In genomic region chr4:75716054-75716453, GRCh38 we compare ENCODE assay signal across 7 cellular contexts. TPM values are rescaled to one million over a fixed set of nuclear protein-coding genes. Genes with fewer than 3 reads are reported as not detected.
DNase-seq lines count a peak whose midpoint lies in the region; ATAC-seq, FAIRE-seq and TF ChIP-seq lines count a peak whose summit lies in the region.
"Not testable (repeated sequence)": the region's sequence is repeated elsewhere in the genome, so short reads cannot be mapped to it uniquely, and the experiment has no call there.

No MANE protein-coding gene starts in this region.

- peak overlapping the region; percentile 81 for H3K27ac Mint-ChIP-seq in GM23338
- H3K27ac Mint-ChIP-seq in WTC11 = peak overlapping the region; percentile 92
- H3K27ac Mint-ChIP-seq in endodermal cell = peak overlapping the region; percentile 61
- not testable (repeated sequence) for H3K27ac Mint-ChIP-seq in osteocyte (ENCODE audit: unreplicated experiment)

- H3K36me3 Mint-ChIP-seq in GM23338 (ENCODE audit: low read depth) (peaks cover 34% of the 10 kb centered on the region), WTC11 (peaks cover 20% of the 10 kb centered on the region), endodermal cell (ENCODE audit: low read depth) (peaks cover 23% of the 10 kb centered on the region)
- not testable (repeated sequence) for H3K36me3 Mint-ChIP-seq in osteocyte (ENCODE audit: unreplicated experiment)

- not testable (repeated sequence) for TF ChIP-seq EP300 in K562 (IDR thresholded peaks at IDR 0.05; ENCODE audit: low read length)

- not testable (repeated sequence) for H3K4me3 ChIP-seq in GM23338; KMS-11 (IDR thresholded peaks at IDR 0.05; ENCODE audit: insufficient read depth, low read depth, low read length); K562; endodermal cell (ENCODE audit: low read length); skeletal muscle tissue (ENCODE audit: low read length in 3 of 3)

- H3K9me3 ChIP-seq in K562 (replicated peaks; ENCODE audit: control insufficient read depth, insufficient read depth, low read depth, low read length); endodermal cell (ENCODE audit: control insufficient read depth, low read length); skeletal muscle tissue (ENCODE audit: control insufficient read depth in 3 of 3, low read length in 3 of 3): not testable (repeated sequence)

- not testable (repeated sequence) for H3F3A ChIP-seq in GM23338 (replicated peaks; ENCODE audit: low read depth)

- H3K4me1 Mint-ChIP-seq in GM23338 (peaks cover 25% of the 10 kb centered on the region), WTC11 (peaks cover 29% of the 10 kb centered on the region), osteocyte (ENCODE audit: unreplicated experiment) (peaks cover 20% of the 10 kb centered on the region)
- not testable (repeated sequence) for H3K4me1 Mint-ChIP-seq in endodermal cell

- not testable (repeated sequence) for BruUV-seq in K562 (replicated peaks; lab: Mats Ljungman, UMichigan)

- H3K4me2 ChIP-seq in GM23338; K562 (ENCODE audit: insufficient read depth, low read length): not testable (repeated sequence)
- peak overlapping the region; percentile 76 for H3K4me2 ChIP-seq in KMS-11

- 87% methylated on average over 3 of the region's 3 CpGs for WGBS in K562 (ENCODE audit: insufficient coverage, low coverage, missing lambda C conversion rate)
- WGBS in endodermal cell (ENCODE audit: insufficient coverage in 1 of 2, insufficient read length in 1 of 2), 2 experiments = 87 to 95% methylated on average over 3 of the region's 3 CpGs

- not testable (repeated sequence) for DNase-seq in GM23338 (ENCODE audit: low spot score); WTC11 (ENCODE audit: low spot score); K562 (ENCODE audit: extremely low read depth in 1 of 4, low spot score in 3 of 4)
- DNase-seq in endodermal cell = peak; percentile 22
- DNase-seq in osteocyte (ENCODE audit: extremely low spot score, unreplicated experiment) = peak; percentile 10

- not testable (repeated sequence) for TF ChIP-seq POLR2A in K562 (conservative IDR thresholded peaks at IDR 0.05)

- in situ Hi-C loops in K562 (cut with MboI) = not testable (repeated sequence)

- peak overlapping the region; percentile 39; the same call in 1 of the 2 replicates for H3K9ac ChIP-seq in KMS-11
- not testable (repeated sequence) for H3K9ac ChIP-seq in K562 (ENCODE audit: insufficient read depth in 1 of 2, low read depth in 2 of 2, low read length in 2 of 2); endodermal cell (ENCODE audit: extremely low read depth, low read length, poor library complexity, severe bottlenecking); skeletal muscle tissue (ENCODE audit: low read depth in 1 of 3, low read length in 3 of 3)

- ATAC-seq in GM23338, WTC11: not testable (repeated sequence)
- peak; percentile 44; the same call in 1 of the 3 replicates for ATAC-seq in K562

- POLR2A ChIA-PET in WTC11 (lab: Charles Lee) (interaction anchor here (1.0 to 1.6 kb wide), 3 partner anchors 8 to 42 kb away, joined by 3 to 8 read pairs (median 4); partner anchors contain the start of genes G3BP2 and USO1), K562 (lab: Yijun Ruan, JAX) (interaction anchor here (7.2 kb wide), 1 partner anchor 8 kb away, joined by 57 read pairs; the partner anchor contains the start of gene USO1)

- H3K4me3 Mint-ChIP-seq in GM23338; WTC11; endodermal cell; osteocyte (ENCODE audit: unreplicated experiment): not testable (repeated sequence)

- not testable (repeated sequence) for H3K27ac ChIP-seq in GM23338 (ENCODE audit: low read depth); K562 (ENCODE audit: extremely low read depth, low read depth, low read length); endodermal cell (ENCODE audit: low read depth, low read length)
- H3K27ac ChIP-seq in KMS-11 (peak overlapping the region; percentile 63), skeletal muscle tissue (ENCODE audit: low read depth, low read length) (peak overlapping the region; percentile 27)

- H4K20me1 ChIP-seq in GM23338 (replicated peaks; ENCODE audit: insufficient read depth); KMS-11 (ENCODE audit: insufficient read depth); K562 (replicated peaks; ENCODE audit: control insufficient read depth, insufficient read depth, low read length): not testable (repeated sequence)

- not testable (repeated sequence) for TF ChIP-seq CTCF in GM23338 (conservative IDR thresholded peaks at IDR 0.05; ENCODE audit: low read depth in 2 of 2); KMS-11 (conservative IDR thresholded peaks at IDR 0.05; ENCODE audit: low read depth, low read length); WTC11 (IDR thresholded peaks at IDR 0.05); K562 (IDR thresholded peaks at IDR 0.05 in 2 of 3, conservative IDR thresholded peaks at IDR 0.05 in 1 of 3; ENCODE audit: insufficient read depth in 2 of 3, low read depth in 1 of 3, low read length in 3 of 3); endodermal cell (conservative IDR thresholded peaks at IDR 0.05); osteocyte (IDR thresholded peaks at IDR 0.05)

- H3K9me1 ChIP-seq in K562 (ENCODE audit: control insufficient read depth, insufficient read depth, low read length) = not testable (repeated sequence)

- H3K27me3 ChIP-seq in GM23338 (ENCODE audit: insufficient read depth); KMS-11 (ENCODE audit: insufficient read depth, low read depth); K562 (ENCODE audit: control insufficient read depth in 2 of 2, insufficient read depth in 2 of 2, low read length in 2 of 2); endodermal cell (ENCODE audit: control insufficient read depth, insufficient read depth, low read length, poor library complexity, severe bottlenecking); skeletal muscle tissue (ENCODE audit: control insufficient read depth in 3 of 3, insufficient read depth in 3 of 3, low read length in 3 of 3): not testable (repeated sequence)

- CTCF ChIA-PET in WTC11 (lab: Charles Lee) = interaction anchor here (1.7 to 2.1 kb wide), 2 partner anchors 8 to 10 kb away, joined by 14 to 15 read pairs; partner anchors contain the start of gene USO1
- CTCF ChIA-PET in K562 (lab: Yijun Ruan, JAX; ENCODE audit: low intra/inter-chr PET ratio) = not testable (repeated sequence)

- H3K79me2 ChIP-seq in GM23338 (replicated peaks; ENCODE audit: insufficient read depth) (peaks cover 99% of the 10 kb centered on the region), KMS-11 (ENCODE audit: insufficient read depth, low read depth) (peaks cover 25% of the 10 kb centered on the region; the same call in 1 of the 2 replicates)
- not testable (repeated sequence) for H3K79me2 ChIP-seq in K562 (ENCODE audit: control insufficient read depth, insufficient read depth, low read length)

- H3K9me2 ChIP-seq in GM23338 (ENCODE audit: insufficient read depth) = not testable (repeated sequence)

- H2AFZ ChIP-seq in GM23338; KMS-11 (ENCODE audit: low read depth); K562 (ENCODE audit: low read depth, low read length): not testable (repeated sequence)

- intact Hi-C loops in K562 (cut with micrococcal nuclease) = not testable (repeated sequence)

- H3K9me3 Mint-ChIP-seq in GM23338; WTC11; endodermal cell; osteocyte (ENCODE audit: unreplicated experiment): not testable (repeated sequence)

- H3K4me1 ChIP-seq in GM23338 (ENCODE audit: insufficient read depth) (peaks cover 16% of the 10 kb centered on the region), KMS-11 (ENCODE audit: low read depth, poor library complexity, severe bottlenecking) (peaks cover 36% of the 10 kb centered on the region), skeletal muscle tissue (ENCODE audit: control insufficient read depth in 3 of 3, insufficient read depth in 3 of 3, low read length in 3 of 3) (peaks cover 18 to 35% (median 32%) of the 10 kb centered on the region in 3 donors)
- not testable (repeated sequence) for H3K4me1 ChIP-seq in K562 (replicated peaks in 1 of 2; ENCODE audit: control insufficient read depth in 2 of 2, insufficient read depth in 2 of 2, low read length in 2 of 2); endodermal cell (ENCODE audit: control insufficient read depth, insufficient read depth, low read length)

- not testable (repeated sequence) for H3K27me3 Mint-ChIP-seq in GM23338 (ENCODE audit: insufficient read depth, low read depth, poor library complexity); WTC11 (ENCODE audit: low read depth); endodermal cell (ENCODE audit: insufficient read depth); osteocyte (ENCODE audit: unreplicated experiment)

- FAIRE-seq in K562 (lab: Jason Lieb, UNC) = peak; percentile 11

- TF ChIP-seq RAD21 in K562 (CRISPR knock-in tag; conservative IDR thresholded peaks at IDR 0.05 in 1 of 2, IDR thresholded peaks at IDR 0.05 in 1 of 2) = not testable (repeated sequence)

- not testable (repeated sequence) for H3K36me3 ChIP-seq in GM23338 (ENCODE audit: insufficient read depth); KMS-11 (ENCODE audit: insufficient read depth); K562 (ENCODE audit: control insufficient read depth, insufficient read depth, low read length); skeletal muscle tissue (ENCODE audit: control insufficient read depth in 3 of 3, insufficient read depth in 3 of 3, low read length in 3 of 3)
- H3K36me3 ChIP-seq in endodermal cell (ENCODE audit: control insufficient read depth, insufficient read depth, low read length) = peaks cover 14% of the 10 kb centered on the region

RNA-seq across cellular contexts. Expression of gene USO1, which starts 8.3 kb away (rescaled TPM):
- total RNA-seq in GM23338 (2014; rRNA removed; shearing (Covaris generic)) = 241 and 277 TPM in 2 replicates
- polyA plus RNA-seq in GM23338 (2016; fragmentation: Nextera tagmentation; extraction: Ambion mirVana) (98.5 and 113 TPM in 2 replicates), K562 (2011; rRNA removed) (87.5 and 97.8 TPM in 2 replicates), K562 (2014; fragmentation: Illumina TruSeq; extraction: Trizol) (54.5 and 71.6 TPM in 2 replicates), K562 (2014; fragmentation: Nextera tagmentation; extraction: Ambion mirVana) (10 to 100 TPM; 19.3 to 22.1 TPM), K562 (2014; rRNA removed) (44.3 and 45.1 TPM in 2 replicates)
- total RNA-seq in WTC11 (2021) (134 to 162 TPM (median 141 TPM) in 3 replicates), K562 (2014; rRNA removed) (48.5 and 54.0 TPM in 2 replicates), K562 (2014; rRNA removed; fragmentation: Illumina TruSeq; extraction: Trizol) (76.2 and 80.2 TPM in 2 replicates), K562 (2015; rRNA removed; fragmentation: Illumina TruSeq; extraction: Trizol) (68.7 and 72.8 TPM in 2 replicates), K562 (2021) (45.3 and 48.0 TPM in 2 replicates), endodermal cell (10 to 100 TPM; 74.5 to 75.1 TPM), osteocyte (67.6 and 69.6 TPM in 2 replicates), skeletal muscle tissue (135 TPM)
- 22.0 and 88.8 TPM in 2 replicates for total RNA-seq in K562 (2011; cell fraction: chromatin; rRNA removed; ENCODE audit: low replicate concordance)
- 18.5 and 23.9 TPM in 2 replicates for total RNA-seq in K562 (2011; cell fraction: nucleolus; rRNA removed)
- 33.2 and 59.6 TPM in 2 replicates for total RNA-seq in K562 (2011; cell fraction: nucleoplasm; rRNA removed)
- 21.2 and 42.2 TPM in 2 replicates for polyA plus RNA-seq in K562 (2011; cell fraction: cytosol; rRNA removed)
- polyA plus RNA-seq in K562 (2011; cell fraction: nucleus; rRNA removed) = 15.9 and 30.8 TPM in 2 replicates
- 40.7 and 71.7 TPM in 2 replicates for polyA plus RNA-seq in K562 (2012)
- 69.8 and 96.2 TPM in 2 replicates for polyA minus RNA-seq in K562 (2011; rRNA and poly(A)+ RNA removed)
- polyA minus RNA-seq in K562 (2011; cell fraction: cytosol; rRNA and poly(A)+ RNA removed) = 32.1 and 32.4 TPM in 2 replicates
- 15.2 and 35.5 TPM in 2 replicates for polyA minus RNA-seq in K562 (2011; cell fraction: nucleus; rRNA and poly(A)+ RNA removed)
- polyA plus RNA-seq in endodermal cell (2013, experiment 1 of 2) = 63.9 TPM
- polyA plus RNA-seq in endodermal cell (2013, experiment 2 of 2) = 57.4 TPM

RNA-seq across cellular contexts. Expression of gene G3BP2, which starts 42.8 kb away (rescaled TPM):
- total RNA-seq in GM23338 (2014; rRNA removed; shearing (Covaris generic)) = 411 and 435 TPM in 2 replicates
- polyA plus RNA-seq in GM23338 (2016; fragmentation: Nextera tagmentation; extraction: Ambion mirVana) (94.5 and 103 TPM in 2 replicates), K562 (2011; rRNA removed) (90.9 and 141 TPM in 2 replicates), K562 (2014; fragmentation: Illumina TruSeq; extraction: Trizol) (143 and 222 TPM in 2 replicates), K562 (2014; fragmentation: Nextera tagmentation; extraction: Ambion mirVana) (10 to 100 TPM; 25.2 to 36.2 TPM), K562 (2014; rRNA removed) (83.7 and 90.2 TPM in 2 replicates)
- total RNA-seq in WTC11 (2021) (279 to 294 TPM (median 284 TPM) in 3 replicates), K562 (2014; rRNA removed) (84.6 and 88.9 TPM in 2 replicates), K562 (2014; rRNA removed; fragmentation: Illumina TruSeq; extraction: Trizol) (138 and 159 TPM in 2 replicates), K562 (2015; rRNA removed; fragmentation: Illumina TruSeq; extraction: Trizol) (125 and 130 TPM in 2 replicates), K562 (2021) (143 and 160 TPM in 2 replicates), endodermal cell (100 to 1,000 TPM; 176 to 183 TPM), osteocyte (138 and 141 TPM in 2 replicates), skeletal muscle tissue (175 TPM)
- total RNA-seq in K562 (2011; cell fraction: chromatin; rRNA removed; ENCODE audit: low replicate concordance) = 41.8 and 137 TPM in 2 replicates
- total RNA-seq in K562 (2011; cell fraction: nucleolus; rRNA removed) = 22.8 and 31.1 TPM in 2 replicates
- 47.7 and 75.6 TPM in 2 replicates for total RNA-seq in K562 (2011; cell fraction: nucleoplasm; rRNA removed)
- polyA plus RNA-seq in K562 (2011; cell fraction: cytosol; rRNA removed) = 28.9 and 47.0 TPM in 2 replicates
- polyA plus RNA-seq in K562 (2011; cell fraction: nucleus; rRNA removed) = 23.0 and 34.6 TPM in 2 replicates
- 83.9 and 86.5 TPM in 2 replicates for polyA plus RNA-seq in K562 (2012)
- 194 and 199 TPM in 2 replicates for polyA minus RNA-seq in K562 (2011; rRNA and poly(A)+ RNA removed)
- polyA minus RNA-seq in K562 (2011; cell fraction: cytosol; rRNA and poly(A)+ RNA removed) = 44.7 and 78.4 TPM in 2 replicates
- 23.4 and 41.5 TPM in 2 replicates for polyA minus RNA-seq in K562 (2011; cell fraction: nucleus; rRNA and poly(A)+ RNA removed)
- 143 TPM for polyA plus RNA-seq in endodermal cell (2013, experiment 1 of 2)
- 141 TPM for polyA plus RNA-seq in endodermal cell (2013, experiment 2 of 2)
